Comparison of ENCODE assay signal across 13 cellular contexts in genomic region chr10:59047957-59048618, GRCh38.
DNase-seq lines count a peak whose midpoint lies in the region; ATAC-seq, FAIRE-seq and TF ChIP-seq lines count a peak whose summit lies in the region.
"Had no signal": no experiment of that assay in that cellular context is flagged by ENCODE, and none has a peak within 500 bp of the region (broad histone marks: within the 10 kb centered on the region; RNA-seq: fewer than 3 reads in every experiment).

No MANE protein-coding gene starts in this region.

- 91% methylated on average over 5 of the region's 5 CpGs for WGBS in esophagus muscularis mucosa
- WGBS in spleen, 5 donors, result 75 to 87% (median 77%) methylated on average over 5 of the region's 5 CpGs

- no peak for TF ChIP-seq EP300 in esophagus muscularis mucosa (IDR thresholded peaks at IDR 0.05)

- H3K4me1 ChIP-seq in esophagus muscularis mucosa (no peaks in the 10 kb centered on the region), spleen (no peaks in the 10 kb centered on the region)

- H3K4me3 ChIP-seq in WERI-Rb-1 (ENCODE audit: low read depth, low read length) (no peak overlapping the region), esophagus muscularis mucosa (no peak overlapping the region), spleen (no peak overlapping the region)

- no peak for TF ChIP-seq POLR2A in GM12892 (IDR thresholded peaks at IDR 0.05; ENCODE audit: low read depth, low read length)
- no peak for TF ChIP-seq POLR2A in esophagus muscularis mucosa (IDR thresholded peaks at IDR 0.05; ENCODE audit: low read depth)
- TF ChIP-seq POLR2A in spleen (IDR thresholded peaks at IDR 0.05), result no peak

- H3K27ac ChIP-seq in WERI-Rb-1, result no peak overlapping the region
- H3K27ac ChIP-seq in esophagus muscularis mucosa (replicated peaks in 1 of 4), result no peak overlapping the region
- no peak overlapping the region for H3K27ac ChIP-seq in spleen

- intact Hi-C loops in esophagus muscularis mucosa (cut with DNase I), result no loop called here
- intact Hi-C loops in spleen (cut with DNase I; ENCODE audit: low total_unique reads), result no loop called here

- H3K27me3 ChIP-seq in WERI-Rb-1 (ENCODE audit: insufficient read depth, low read depth, severe bottlenecking) (no peaks in the 10 kb centered on the region), esophagus muscularis mucosa (no peaks in the 10 kb centered on the region), spleen (replicated peaks in 1 of 7) (no peaks in the 10 kb centered on the region)

- H3K9me3 ChIP-seq in WERI-Rb-1 (ENCODE audit: severe bottlenecking), result no peaks in the 10 kb centered on the region
- H3K9me3 ChIP-seq in esophagus muscularis mucosa, result no peaks in the 10 kb centered on the region
- peaks cover 0 to 17% (median 6%) of the 10 kb centered on the region in 8 donors for H3K9me3 ChIP-seq in spleen

- FAIRE-seq in GM12892 (lab: Jason Lieb, UNC), result peak; percentile 84
- FAIRE-seq: kidney had no signal

- TF ChIP-seq CTCF in WERI-Rb-1 (IDR thresholded peaks at IDR 0.05; ENCODE audit: low read depth, low read length), result no peak
- TF ChIP-seq CTCF in esophagus muscularis mucosa (IDR thresholded peaks at IDR 0.05), result no peak
- no peak for TF ChIP-seq CTCF in spleen (IDR thresholded peaks at IDR 0.05 in 8 of 11, conservative IDR thresholded peaks at IDR 0.05 in 3 of 11)

- ATAC-seq in GM19397 (IDR thresholded peaks at IDR 0.05; ENCODE audit: unreplicated experiment) (peak; percentile 70), HG02840 (IDR thresholded peaks at IDR 0.05; ENCODE audit: low FRiP score, unreplicated experiment) (peak; percentile 87), HG03469 (IDR thresholded peaks at IDR 0.05; ENCODE audit: unreplicated experiment) (peak; percentile 95)
- ATAC-seq: esophagus mucosa had no signal

- H3K36me3 ChIP-seq in WERI-Rb-1, result no peaks in the 10 kb centered on the region
- no peaks in the 10 kb centered on the region for H3K36me3 ChIP-seq in esophagus muscularis mucosa
- H3K36me3 ChIP-seq in spleen, result no peaks in the 10 kb centered on the region

- DNase-seq in GM12892 (ENCODE audit: insufficient read length) (no peak), WERI-Rb-1 (no peak), esophagus muscularis mucosa (ENCODE audit: extremely low spot score) (no peak), spleen (no peak)
- no peak for DNase-seq in activated CD8-positive, alpha-beta memory T cell treated with anti-CD3 and anti-CD28 coated beads, Interleukin-2, amount 50 U/mL, for 48 hours
- DNase-seq: AML-193; central memory CD4-positive, alpha-beta T cell; kidney; NCI-H1436 treated with DMSO at 0.1 percent for 48 hours had no signal
